1 cellular context compared by ENCODE assay signal in genomic region chr7:102101111-102101551, GRCh38.
TF ChIP-seq lines count a peak whose summit lies in the region.

No MANE protein-coding gene starts in this region.

TF ChIP-seq in IMR-90, 13 proteins besides CTCF, POLR2A, EP300 and RAD21 (continued from another document):
- TF ChIP-seq USF2 (IDR thresholded peaks at IDR 0.05; ENCODE audit: low read depth, low read length) (no peak), ELK1 (IDR thresholded peaks at IDR 0.05; ENCODE audit: borderline replicate concordance, low read depth, low read length) (no peak), RFX5 (IDR thresholded peaks at IDR 0.05; ENCODE audit: low read depth, low read length) (no peak), NFE2L2 (IDR thresholded peaks at IDR 0.05; ENCODE audit: low read depth, low read length) (no peak), FOS (IDR thresholded peaks at IDR 0.05; ENCODE audit: low read depth, low read length) (no peak), MXI1 (IDR thresholded peaks at IDR 0.05; ENCODE audit: borderline replicate concordance, low read depth, low read length) (no peak), CEBPB (IDR thresholded peaks at IDR 0.05; ENCODE audit: low read depth, low read length) (no peak), CHD1 (IDR thresholded peaks at IDR 0.05; ENCODE audit: low read depth, low read length) (no peak)
